Comparison of ENCODE assay signal across 22 cellular contexts in the genomic region with DNA sequence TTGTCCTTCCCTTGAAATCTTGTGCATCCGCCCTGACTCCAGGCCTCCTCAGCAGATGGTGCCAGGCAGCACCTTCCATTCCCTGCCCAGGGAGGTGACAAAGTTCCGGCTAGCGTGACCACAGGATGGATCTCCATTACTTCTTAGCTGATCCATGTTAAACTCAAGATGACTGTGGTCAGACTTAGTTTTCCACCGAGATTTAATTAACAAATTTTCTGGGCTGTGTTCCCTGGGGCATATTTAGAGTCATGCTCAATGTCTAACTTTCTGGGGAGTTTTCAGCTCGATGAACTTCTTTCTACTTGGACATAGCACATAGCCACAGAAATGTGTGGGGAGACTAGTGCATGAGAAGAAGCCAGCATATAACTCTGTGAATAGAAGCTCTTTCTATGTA.
DNase-seq lines count a peak whose midpoint lies in the region; ATAC-seq, FAIRE-seq and TF ChIP-seq lines count a peak whose summit lies in the region.
"Had no signal": no experiment of that assay in that cellular context is flagged by ENCODE, and none has a peak within 500 bp of the region (broad histone marks: within the 10 kb centered on the region; RNA-seq: fewer than 3 reads in every experiment).

No MANE protein-coding gene starts in this region.

- DNase-seq in GM04503 (ENCODE audit: low read depth) (peak; percentile 80), bronchial epithelial cell (ENCODE audit: low read depth) (no peak), thyroid gland (no peak), NCI-H2227 treated with DMSO at 0.1 percent for 48 hours (lab: John Stamatoyannopoulos, UW) (no peak), psoas muscle (no peak)
- no peak for DNase-seq in CD4-positive, alpha-beta T cell
- DNase-seq in activated CD4-positive, alpha-beta T cell treated with anti-CD3 and anti-CD28 coated beads, Interleukin-2, amount 50 U/mL, for 1 hour = no peak
- DNase-seq: activated CD8-positive, alpha-beta memory T cell treated with anti-CD3 and anti-CD28 coated beads for 24 hours; activated naive CD8-positive, alpha-beta T cell treated with anti-CD3 and anti-CD28 coated beads for 36 hours; Caco-2; effector CD8-positive, alpha-beta T cell; Kasumi-1; naive B cell; NCI-H2171; NCI-H774 had no signal

- POLR2A ChIA-PET in CD4-positive, alpha-beta T cell (lab: Charles Lee) = no interaction called here

- H3K4me1 Mint-ChIP-seq in nephron = peaks cover 28% of the 10 kb centered on the region
- no peaks in the 10 kb centered on the region for H3K4me1 Mint-ChIP-seq in CD4-positive, alpha-beta T cell (ENCODE audit: low read depth)
- H3K4me1 Mint-ChIP-seq: activated naive CD8-positive, alpha-beta T cell treated with anti-CD3 and anti-CD28 coated beads for 36 hours; naive B cell; stimulated activated effector memory CD8-positive, alpha-beta T cell treated with anti-CD3 and anti-CD28 coated beads, Interleukin-12 subunit alpha, Interleukin-12 subunit beta, amount 100 ng/mL, for 72 hours had no signal

- no peaks in the 10 kb centered on the region for H3K9me3 ChIP-seq in thyroid gland
- no peaks in the 10 kb centered on the region for H3K9me3 ChIP-seq in CD4-positive, alpha-beta T cell (ENCODE audit: control insufficient read depth, low read length)
- H3K9me3 ChIP-seq in psoas muscle = no peaks in the 10 kb centered on the region
- H3K9me3 ChIP-seq: Caco-2 had no signal

- H3K9me3 Mint-ChIP-seq in nephron = peaks cover 3% of the 10 kb centered on the region
- no peaks in the 10 kb centered on the region for H3K9me3 Mint-ChIP-seq in CD4-positive, alpha-beta T cell
- H3K9me3 Mint-ChIP-seq: activated naive CD8-positive, alpha-beta T cell treated with anti-CD3 and anti-CD28 coated beads for 36 hours; activated T-helper 1 cell treated with anti-CD3 and anti-CD28 coated beads, Interleukin-12 subunit alpha, Interleukin-12 subunit beta, Interleukin-2, Interleukin-4 antibody, amounts not matched to agents 30 ng/mL and 10 ng/mL and 1 ng/mL, durations not matched to agents 14 hours and 24 hours and 36 hours; stimulated activated effector memory CD8-positive, alpha-beta T cell treated with anti-CD3 and anti-CD28 coated beads, Interleukin-12 subunit alpha, Interleukin-12 subunit beta, amount 100 ng/mL, for 72 hours; T-helper 1 cell treated with Interleukin-12 subunit alpha and Interleukin-12 subunit beta and Interleukin-4 antibody, amounts not matched to agents 30 μg/mL and 1 μg/mL, for 36 hours; type B pancreatic cell had no signal

- H3K4me1 ChIP-seq in thyroid gland (no peaks in the 10 kb centered on the region), psoas muscle (no peaks in the 10 kb centered on the region)
- H3K4me1 ChIP-seq: Caco-2 had no signal

- TF ChIP-seq CTCF in bronchial epithelial cell (IDR thresholded peaks at IDR 0.05; ENCODE audit: insufficient read depth, low read length, severe bottlenecking) (no peak), nephron (IDR thresholded peaks at IDR 0.05; ENCODE audit: unreplicated experiment in 3 of 3) (no peak), thyroid gland (IDR thresholded peaks at IDR 0.05) (no peak), psoas muscle (IDR thresholded peaks at IDR 0.05) (no peak)
- no peak for TF ChIP-seq CTCF in CD4-positive, alpha-beta T cell (IDR thresholded peaks at IDR 0.05)

- H3K27me3 Mint-ChIP-seq in nephron (ENCODE audit: low read depth) = no peaks in the 10 kb centered on the region
- H3K27me3 Mint-ChIP-seq in CD4-positive, alpha-beta T cell = peaks cover 30% of the 10 kb centered on the region
- H3K27me3 Mint-ChIP-seq: type B pancreatic cell had no signal

- no peak overlapping the region for H3K4me3 Mint-ChIP-seq in nephron
- no peak overlapping the region for H3K4me3 Mint-ChIP-seq in CD4-positive, alpha-beta T cell
- H3K4me3 Mint-ChIP-seq: activated naive CD8-positive, alpha-beta T cell treated with anti-CD3 and anti-CD28 coated beads for 36 hours; activated T-helper 1 cell treated with anti-CD3 and anti-CD28 coated beads, Interleukin-12 subunit alpha, Interleukin-12 subunit beta, Interleukin-2, Interleukin-4 antibody, amounts not matched to agents 30 ng/mL and 10 ng/mL and 1 ng/mL, durations not matched to agents 14 hours and 24 hours and 36 hours; naive B cell; stimulated activated effector memory CD8-positive, alpha-beta T cell treated with anti-CD3 and anti-CD28 coated beads, Interleukin-12 subunit alpha, Interleukin-12 subunit beta, amount 100 ng/mL, for 72 hours; T-helper 1 cell treated with Interleukin-12 subunit alpha and Interleukin-12 subunit beta and Interleukin-4 antibody, amounts not matched to agents 30 μg/mL and 1 μg/mL, for 36 hours; type B pancreatic cell had no signal

- H3K4me3 ChIP-seq in bronchial epithelial cell (ENCODE audit: low read depth, low read length) = no peak overlapping the region
- no peak overlapping the region for H3K4me3 ChIP-seq in thyroid gland (replicated peaks in 1 of 3)
- H3K4me3 ChIP-seq in psoas muscle = no peak overlapping the region
- H3K4me3 ChIP-seq: lung had no signal

- FAIRE-seq in bronchial epithelial cell (lab: Jason Lieb, UNC) = peak; percentile 47
- FAIRE-seq: islet of Langerhans had no signal

- intact Hi-C loops in thyroid gland (cut with DNase I) (no loop called here), psoas muscle (cut with DNase I) (no loop called here)
- intact Hi-C loops in CD4-positive, alpha-beta T cell (cut with DNase I, micrococcal nuclease) = no loop called here

- H3K27ac ChIP-seq in thyroid gland = peak overlapping the region in 2 of 3 donors; percentile 38 to 39
- H3K27ac ChIP-seq in CD4-positive, alpha-beta T cell (ENCODE audit: low read depth, low read length) = no peak overlapping the region
- H3K27ac ChIP-seq in psoas muscle = no peak overlapping the region

- CTCF ChIA-PET in CD4-positive, alpha-beta T cell (lab: Charles Lee) = no interaction called here

- H3K36me3 ChIP-seq in bronchial epithelial cell (ENCODE audit: control insufficient read depth, insufficient read depth, low read length) (no peaks in the 10 kb centered on the region), thyroid gland (no peaks in the 10 kb centered on the region), psoas muscle (ENCODE audit: insufficient read depth in 1 of 2, low read depth in 1 of 2) (no peaks in the 10 kb centered on the region)

- 77 to 78% methylated on average over 5 of the region's 5 CpGs for WGBS in thyroid gland, 2 donors
- 72 to 78% (median 75%) methylated on average over 5 of the region's 5 CpGs for WGBS in psoas muscle, 3 donors

- no peak for TF ChIP-seq POLR2A in thyroid gland (IDR thresholded peaks at IDR 0.05)

- no peak for ATAC-seq in CD4-positive, alpha-beta T cell (ENCODE audit: poor library complexity)
- ATAC-seq in psoas muscle = no peak
- ATAC-seq: stimulated activated effector memory CD8-positive, alpha-beta T cell treated with anti-CD3 and anti-CD28 coated beads, Interleukin-12 subunit alpha, Interleukin-12 subunit beta, amount 100 ng/mL, for 72 hours had no signal

- no peaks in the 10 kb centered on the region for H3K36me3 Mint-ChIP-seq in nephron (ENCODE audit: low read depth)
- no peaks in the 10 kb centered on the region for H3K36me3 Mint-ChIP-seq in CD4-positive, alpha-beta T cell (ENCODE audit: low read depth)
- H3K36me3 Mint-ChIP-seq: activated naive CD8-positive, alpha-beta T cell treated with anti-CD3 and anti-CD28 coated beads for 36 hours; naive B cell; stimulated activated effector memory CD8-positive, alpha-beta T cell treated with anti-CD3 and anti-CD28 coated beads, Interleukin-12 subunit alpha, Interleukin-12 subunit beta, amount 100 ng/mL, for 72 hours had no signal

- H3K27me3 ChIP-seq in bronchial epithelial cell (ENCODE audit: control insufficient read depth, insufficient read depth, low read length) = no peaks in the 10 kb centered on the region
- H3K27me3 ChIP-seq in thyroid gland = no peaks in the 10 kb centered on the region
- H3K27me3 ChIP-seq in CD4-positive, alpha-beta T cell (ENCODE audit: control insufficient read depth, insufficient read depth, low read length) = peaks cover 2% of the 10 kb centered on the region
- no peaks in the 10 kb centered on the region for H3K27me3 ChIP-seq in psoas muscle (ENCODE audit: insufficient read depth in 3 of 3, low read length in 2 of 3)

- peak overlapping the region in 2 of 3 experiments; percentile 19 to 79 for H3K27ac Mint-ChIP-seq in nephron
- H3K27ac Mint-ChIP-seq in CD4-positive, alpha-beta T cell = no peak overlapping the region
- H3K27ac Mint-ChIP-seq: activated naive CD8-positive, alpha-beta T cell treated with anti-CD3 and anti-CD28 coated beads for 36 hours; activated T-helper 1 cell treated with anti-CD3 and anti-CD28 coated beads, Interleukin-12 subunit alpha, Interleukin-12 subunit beta, Interleukin-2, Interleukin-4 antibody, amounts not matched to agents 30 ng/mL and 10 ng/mL and 1 ng/mL, durations not matched to agents 14 hours and 24 hours and 36 hours; naive B cell; stimulated activated effector memory CD8-positive, alpha-beta T cell treated with anti-CD3 and anti-CD28 coated beads, Interleukin-12 subunit alpha, Interleukin-12 subunit beta, amount 100 ng/mL, for 72 hours; T-helper 1 cell treated with Interleukin-12 subunit alpha and Interleukin-12 subunit beta and Interleukin-4 antibody, amounts not matched to agents 30 μg/mL and 1 μg/mL, for 36 hours had no signal

Comparison
In these comparisons a context has a peak if more than half of its experiments do, and no peak if none do; other contexts are left out.
1. H3K27ac ChIP-seq: peak in thyroid gland (2 of 3); none in CD4-positive, alpha-beta T cell (single experiment) and psoas muscle (single experiment).